21 cellular contexts compared by ENCODE assay signal in the genomic region with DNA sequence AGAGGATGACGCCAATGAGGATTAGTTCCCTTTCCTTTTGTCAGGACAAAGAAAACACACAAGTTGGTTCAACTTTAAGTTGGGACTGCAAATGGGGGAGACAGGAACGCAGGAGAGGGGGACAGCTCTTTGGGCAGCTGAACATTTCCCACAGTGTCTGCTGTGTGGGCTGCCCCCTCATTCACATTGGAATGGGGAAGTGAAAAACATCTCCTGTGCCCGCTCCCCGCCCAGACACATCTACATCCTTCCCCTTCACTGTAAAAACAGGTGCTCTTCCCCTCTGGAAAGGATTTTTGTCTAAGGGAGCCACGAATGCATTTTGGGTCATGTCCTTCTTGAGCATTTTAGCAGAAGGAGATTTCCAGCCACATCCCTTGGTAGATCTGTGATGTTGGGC. TPM values are rescaled to one million over a fixed set of nuclear protein-coding genes. Genes with fewer than 3 reads are reported as not detected.
A peak's percentile ranks its signal among the peaks of the same experiment; 100 is the strongest.
DNase-seq lines count a peak whose midpoint lies in the region; ATAC-seq and TF ChIP-seq lines count a peak whose summit lies in the region.
"Had no signal": no experiment of that assay in that cellular context is flagged by ENCODE, and none has a peak within 500 bp of the region (broad histone marks: within the 10 kb centered on the region; RNA-seq: fewer than 3 reads in every experiment).

No MANE protein-coding gene starts in this region.

- TF ChIP-seq POLR2A in spleen (IDR thresholded peaks at IDR 0.05): no peak

- ATAC-seq in HG02623 (IDR thresholded peaks at IDR 0.05; ENCODE audit: unreplicated experiment) (peak; percentile 48), natural killer cell (no peak)
- ATAC-seq: activated naive CD4-positive, alpha-beta T cell treated with anti-CD3 and anti-CD28 coated beads, Interleukin-2, amount 50 U/mL, for 72 hours; natural killer cell treated with Interleukin-12 subunit alpha and Interleukin-12 subunit beta and Interleukin-15 and Interleukin-18, amount 100 ng/mL, for 72 hours had no signal

- H3K36me3 ChIP-seq in spleen: no peaks in the 10 kb centered on the region
- H3K36me3 ChIP-seq in Caco-2 (ENCODE audit: control insufficient read depth, insufficient read depth, low read length): no peaks in the 10 kb centered on the region
- H3K36me3 ChIP-seq: colonic mucosa, stomach had no signal

- intact Hi-C loops in spleen (cut with DNase I; ENCODE audit: low total_unique reads) (no loop called here), Caco-2 (cut with micrococcal nuclease; ENCODE audit: unreplicated experiment) (no loop called here), natural killer cell (cut with micrococcal nuclease) (no loop called here)

- no peak overlapping the region for H3K27ac Mint-ChIP-seq in Caco-2 (ENCODE audit: unreplicated experiment)
- H3K27ac Mint-ChIP-seq in natural killer cell: no peak overlapping the region
- H3K27ac Mint-ChIP-seq: activated naive CD4-positive, alpha-beta T cell treated with anti-CD3 and anti-CD28 coated beads, Interleukin-2, amount 50 U/mL, for 72 hours; CD4-positive, CD25-positive, alpha-beta regulatory T cell; natural killer cell treated with Interleukin-12 subunit alpha and Interleukin-12 subunit beta and Interleukin-15 and Interleukin-18, amount 100 ng/mL, for 72 hours had no signal

- peak; percentile 58 to 59 for DNase-seq in NOMO-1 (lab: John Stamatoyannopoulos, UW; ENCODE audit: unreplicated experiment in 2 of 2)
- DNase-seq in NOMO-1 treated with dmso at 0.1 percent for 144 hours (lab: John Stamatoyannopoulos, UW; ENCODE audit: unreplicated experiment): no peak
- DNase-seq in RPMI8226: peak; percentile 52
- DNase-seq in spleen: no peak
- DNase-seq in NCI-H1694 (lab: John Stamatoyannopoulos, UW): no peak
- DNase-seq in Caco-2: no peak
- DNase-seq in natural killer cell: no peak
- DNase-seq: 8988T; activated CD4-positive, alpha-beta T cell treated with anti-CD3 and anti-CD28 coated beads, Interleukin-2, amount 50 U/mL, for 1 hour; activated T-cell treated with anti-CD3 and anti-CD28 coated beads, Interleukin-2, amount 50 U/mL, for 1 hour; CD4-positive, CD25-positive, alpha-beta regulatory T cell; colonic mucosa; DMS79 treated with DMSO at 0.1 percent for 48 hours; NCI-H1105 treated with DMSO at 0.1 percent for 48 hours; NCI-H2171 treated with DMSO at 0.1 percent for 48 hours; stimulated activated CD4-positive, alpha-beta T cell treated with anti-CD3 and anti-CD28 coated beads, Interleukin-15, amount 100 ng/mL, for 24 hours; stomach had no signal

- H3K4me1 Mint-ChIP-seq in Caco-2 (ENCODE audit: low read depth, unreplicated experiment): no peaks in the 10 kb centered on the region
- H3K4me1 Mint-ChIP-seq in natural killer cell: no peaks in the 10 kb centered on the region
- H3K4me1 Mint-ChIP-seq: CD4-positive, CD25-positive, alpha-beta regulatory T cell had no signal

- H3K9me3 ChIP-seq in spleen: no peaks in the 10 kb centered on the region
- H3K9me3 ChIP-seq in Caco-2: no peaks in the 10 kb centered on the region
- H3K9me3 ChIP-seq: colonic mucosa, stomach had no signal

- no peaks in the 10 kb centered on the region for H3K36me3 Mint-ChIP-seq in Caco-2 (ENCODE audit: insufficient read depth, unreplicated experiment)
- H3K36me3 Mint-ChIP-seq in natural killer cell: no peaks in the 10 kb centered on the region
- H3K36me3 Mint-ChIP-seq: activated naive CD4-positive, alpha-beta T cell treated with anti-CD3 and anti-CD28 coated beads, Interleukin-2, amount 50 U/mL, for 72 hours; CD4-positive, CD25-positive, alpha-beta regulatory T cell; natural killer cell treated with Interleukin-12 subunit alpha and Interleukin-12 subunit beta and Interleukin-15 and Interleukin-18, amount 100 ng/mL, for 72 hours had no signal

- H3K4me1 ChIP-seq in spleen: peaks cover 0 to 66% (median 24%) of the 10 kb centered on the region in 6 donors
- H3K4me1 ChIP-seq in Caco-2: no peaks in the 10 kb centered on the region
- H3K4me1 ChIP-seq: colonic mucosa, stomach had no signal

- WGBS in spleen, 5 donors: 25 to 48% (median 40%) methylated on average over 5 of the region's 5 CpGs

- H3K27me3 Mint-ChIP-seq in Caco-2 (ENCODE audit: insufficient read depth, unreplicated experiment) (no peaks in the 10 kb centered on the region), natural killer cell (ENCODE audit: low read depth in 2 of 2) (peaks cover 0 to 3% of the 10 kb centered on the region in 2 donors)

- no TSS peak for BruUV-seq in Caco-2 (replicated peaks; lab: Mats Ljungman, UMichigan)

- peak overlapping the region in 5 of 8 donors; percentile 23 to 64 (median 37) for H3K27ac ChIP-seq in spleen
- H3K27ac ChIP-seq: colonic mucosa, SK-N-MC, stomach had no signal

- TF ChIP-seq CTCF in spleen (IDR thresholded peaks at IDR 0.05 in 8 of 11, conservative IDR thresholded peaks at IDR 0.05 in 3 of 11) (no peak), Caco-2 (IDR thresholded peaks at IDR 0.05; ENCODE audit: insufficient read depth in 1 of 2, low read depth in 1 of 2, low read length in 1 of 2, severe bottlenecking in 1 of 2, unreplicated experiment in 1 of 2) (no peak), natural killer cell (IDR thresholded peaks at IDR 0.05) (no peak)

- no peak overlapping the region for H3K4me3 Mint-ChIP-seq in Caco-2 (ENCODE audit: unreplicated experiment)
- no peak overlapping the region for H3K4me3 Mint-ChIP-seq in natural killer cell
- H3K4me3 Mint-ChIP-seq: CD4-positive, CD25-positive, alpha-beta regulatory T cell; natural killer cell treated with Interleukin-12 subunit alpha and Interleukin-12 subunit beta and Interleukin-15 and Interleukin-18, amount 100 ng/mL, for 72 hours had no signal

- CTCF ChIA-PET in Caco-2 (lab: Charles Lee): no interaction called here

- no peaks in the 10 kb centered on the region for H3K9me3 Mint-ChIP-seq in Caco-2 (ENCODE audit: unreplicated experiment)
- H3K9me3 Mint-ChIP-seq in natural killer cell: peaks cover 0 to 3% of the 10 kb centered on the region in 2 donors
- H3K9me3 Mint-ChIP-seq: natural killer cell treated with Interleukin-12 subunit alpha and Interleukin-12 subunit beta and Interleukin-15 and Interleukin-18, amount 100 ng/mL, for 72 hours had no signal

- no peak overlapping the region for H3K4me3 ChIP-seq in spleen
- H3K4me3 ChIP-seq in Caco-2 (ENCODE audit: low read depth, low read length): no peak overlapping the region
- H3K4me3 ChIP-seq: colonic mucosa, SK-N-MC, stomach had no signal

- no peaks in the 10 kb centered on the region for H3K27me3 ChIP-seq in spleen (replicated peaks in 1 of 7)
- H3K27me3 ChIP-seq in Caco-2 (replicated peaks; ENCODE audit: control insufficient read depth, insufficient read depth, low read length): no peaks in the 10 kb centered on the region
- H3K27me3 ChIP-seq: colonic mucosa, stomach had no signal

- POLR2A ChIA-PET in Caco-2 (lab: Charles Lee): no interaction called here

RNA-seq across cellular contexts. Expression of gene TBC1D9, which starts 44.5 kb away (rescaled TPM):
- total RNA-seq in spleen (10 to 100 TPM; 73.5 to 99.1 (median 81.2) TPM), Caco-2 (2022) (12.5 and 13.6 TPM in 2 replicates), natural killer cell (1 to 10 TPM; 1.3 to 3.3 (median 2.0) TPM)
- polyA plus RNA-seq in spleen: 10 to 100 TPM; 11.6 to 31.2 (median 26.4) TPM

Comparison
In these comparisons a context has a peak if more than half of its experiments do, and no peak if none do; other contexts are left out.
1. DNase-seq: peak in NOMO-1 (2 of 2) and RPMI8226 (single experiment); none in NOMO-1 treated with dmso at 0.1 percent for 144 hours (single experiment), spleen (single experiment), NCI-H1694 (single experiment), Caco-2 (0 of 2) and natural killer cell (single experiment).